ENCODE assay signal across 8 cellular contexts in the genomic region with DNA sequence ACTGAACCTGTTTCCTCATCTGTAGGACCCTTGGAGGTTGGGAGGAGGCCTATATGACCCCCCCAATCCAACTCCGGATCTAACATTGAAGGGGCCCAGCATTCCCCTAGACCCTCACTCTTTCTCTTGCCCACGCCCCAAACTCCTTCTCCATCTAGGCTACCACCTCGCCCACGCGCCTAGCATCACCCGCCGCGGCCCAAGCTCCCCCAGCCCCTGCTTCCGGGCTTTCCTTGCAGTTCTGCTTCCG. TPM values are rescaled to one million over a fixed set of nuclear protein-coding genes. Genes with fewer than 3 reads are reported as not detected.
DNase-seq lines count a peak whose midpoint lies in the region; ATAC-seq, FAIRE-seq and TF ChIP-seq lines count a peak whose summit lies in the region.

No MANE protein-coding gene starts in this region.

- no TSS peak for BruUV-seq in GM12878 (replicated peaks; lab: Mats Ljungman, UMichigan)

- no peak for TF ChIP-seq CTCF in OCI-LY3 (IDR thresholded peaks at IDR 0.05; ENCODE audit: low read depth, low read length)
- TF ChIP-seq CTCF in GM12878 (IDR thresholded peaks at IDR 0.05 in 2 of 3, conservative IDR thresholded peaks at IDR 0.05 in 1 of 3; ENCODE audit: control insufficient read depth in 2 of 3, extremely low read depth in 1 of 3, insufficient read depth in 1 of 3, low read depth in 3 of 3, low read length in 3 of 3), result no peak

- no peaks in the 10 kb centered on the region for H3K9me3 Mint-ChIP-seq in memory B cell

- CTCF ChIA-PET in GM12878 (lab: Yijun Ruan, JAX), result interaction anchor here (0.6 to 18.0 kb wide), 13 partner anchors 9 to 681 kb away, joined by 3 to 257 read pairs (median 4); partner anchors contain the start of genes COX14 and SMARCD1

- peak overlapping the region; percentile 87 for H3K27ac Mint-ChIP-seq in memory B cell

- H3K4me1 ChIP-seq in OCI-LY3 (ENCODE audit: low read length) (peaks cover 10% of the 10 kb centered on the region; the same call in 1 of the 2 replicates), GM12878 (ENCODE audit: control insufficient read depth, insufficient read depth, low read length) (no peaks in the 10 kb centered on the region)

- WGBS in GM12878 (ENCODE audit: insufficient coverage, insufficient replicate concordance, low lambda C conversion rate, missing lambda C conversion rate), result 1% methylated on average over 10 of the region's 10 CpGs

- no peak for FAIRE-seq in GM12878 (lab: Jason Lieb, UNC)

- peak overlapping the region; percentile 100 for H3K4me2 ChIP-seq in OCI-LY3 (ENCODE audit: low read length)
- H3K4me2 ChIP-seq in GM12878 (ENCODE audit: control insufficient read depth, insufficient read depth), result peak overlapping the region; percentile 81

- H3K4me1 Mint-ChIP-seq in memory B cell, result peaks cover 15% of the 10 kb centered on the region

- in situ Hi-C loops in GM12878 (cut with MboI), result no loop called here

- peak overlapping the region; percentile 71 for H3K27ac ChIP-seq in OCI-LY3 (ENCODE audit: low read length)
- peak overlapping the region; percentile 71 for H3K27ac ChIP-seq in GM12878 (ENCODE audit: control insufficient read depth, insufficient read depth)

- H3K36me3 Mint-ChIP-seq in memory B cell, result no peaks in the 10 kb centered on the region

- H3K27me3 ChIP-seq in OCI-LY3 (ENCODE audit: low read depth, low read length), result no peaks in the 10 kb centered on the region
- H3K27me3 ChIP-seq in GM12878 (replicated peaks in 1 of 2; ENCODE audit: control insufficient read depth in 2 of 2, insufficient read depth in 2 of 2, low read length in 1 of 2), result no peaks in the 10 kb centered on the region

- TF ChIP-seq RAD21 in GM12878 (IDR thresholded peaks at IDR 0.05; ENCODE audit: insufficient read depth, low read depth, low read length), result no peak

- ATAC-seq in GM21447 (IDR thresholded peaks at IDR 0.05; ENCODE audit: unreplicated experiment) (peak; percentile 43), GM12878 (peak; percentile 60; the same call in 2 of the 3 replicates), memory B cell (ENCODE audit: low read depth) (no peak), GM21528 (IDR thresholded peaks at IDR 0.05; ENCODE audit: low FRiP score, unreplicated experiment) (no peak), GM21786 (IDR thresholded peaks at IDR 0.05; ENCODE audit: unreplicated experiment) (no peak)

- no peak for TF ChIP-seq POLR2A in GM12878 (IDR thresholded peaks at IDR 0.05; ENCODE audit: low read depth, low read length)

- no peaks in the 10 kb centered on the region for H3K27me3 Mint-ChIP-seq in memory B cell

- H3K4me3 ChIP-seq in OCI-LY3 (ENCODE audit: low read length), result peak overlapping the region; percentile 94
- H3K4me3 ChIP-seq in GM12878, result peak overlapping the region; percentile 80

- RAD21 ChIA-PET in GM12878 (lab: Charles Lee; ENCODE audit: unreplicated experiment), result interaction anchor here (0.6 to 2.4 kb wide), 11 partner anchors 9 to 233 kb away, joined by 3 to 48 read pairs (median 4); partner anchors contain the start of genes COX14, LIMA1 and SMARCD1

- TF ChIP-seq EP300 in GM12878 (IDR thresholded peaks at IDR 0.05; ENCODE audit: borderline replicate concordance in 1 of 2, control insufficient read depth in 1 of 2, low read depth in 2 of 2, low read length in 2 of 2), result no peak

- H3K4me3 Mint-ChIP-seq in memory B cell, result peak overlapping the region; percentile 92

- H3K9me3 ChIP-seq in OCI-LY3 (ENCODE audit: insufficient read depth, low read length) (no peaks in the 10 kb centered on the region), GM12878 (replicated peaks; ENCODE audit: control insufficient read depth, insufficient read depth, low read length) (peaks cover 2% of the 10 kb centered on the region; the same call in 2 of the 3 replicates)

- H3K79me2 ChIP-seq in OCI-LY3 (ENCODE audit: low read length), result peaks cover 39% of the 10 kb centered on the region
- peaks cover 33% of the 10 kb centered on the region for H3K79me2 ChIP-seq in GM12878 (ENCODE audit: control insufficient read depth, insufficient read depth, low read length)

- peak overlapping the region; percentile 94 for H3K9ac ChIP-seq in OCI-LY3 (ENCODE audit: low read length)
- H3K9ac ChIP-seq in GM12878 (ENCODE audit: control insufficient read depth, insufficient read depth, low read length), result peak overlapping the region; percentile 96

- intact Hi-C loops in GM12878 (cut with micrococcal nuclease; ENCODE audit: unreplicated experiment), result loop anchor here (1.0 to 2.0 kb wide), 2 partner anchors 55 to 82 kb away; partner anchors contain the start of gene SMARCD1

- H4K20me1 ChIP-seq in OCI-LY3 (ENCODE audit: insufficient read depth, low read length) (no peaks in the 10 kb centered on the region), GM12878 (ENCODE audit: control insufficient read depth, insufficient read depth) (no peaks in the 10 kb centered on the region)

- DNase-seq in GM12878 (ENCODE audit: low read depth, low spot score) (no peak), memory B cell (ENCODE audit: low spot score in 2 of 2) (peak in 1 of 2 donors; percentile 19), GOT3 (lab: John Stamatoyannopoulos, UW) (no peak)
- peak; percentile 51 to 55 for DNase-seq in stimulated activated CD8-positive, alpha-beta memory T cell treated with anti-CD3 and anti-CD28 coated beads, Interleukin-7, amount 100 ng/mL, for 48 hours (ENCODE audit: extremely low read depth in 1 of 2, low read depth in 1 of 2)

- H3K36me3 ChIP-seq in OCI-LY3 (replicated peaks; ENCODE audit: low read depth, low read length), result no peaks in the 10 kb centered on the region
- no peaks in the 10 kb centered on the region for H3K36me3 ChIP-seq in GM12878 (ENCODE audit: control insufficient read depth in 2 of 2, insufficient read depth in 2 of 2, low read length in 1 of 2)

- SMC1A ChIA-PET in GM12878 (lab: Charles Lee; ENCODE audit: uncharacterized antibody, unreplicated experiment), result interaction anchor here (0.8 to 4.7 kb wide), 12 partner anchors 10 to 148 kb away, joined by 3 to 36 read pairs (median 3); partner anchors contain the start of gene COX14

- POLR2A ChIA-PET in GM12878 (lab: Charles Lee), result interaction anchor here (0.5 to 5.7 kb wide), 15 partner anchors 12 to 149 kb away, joined by 3 to 72 read pairs (median 5); partner anchors contain the start of genes COX14, RACGAP1 and SMARCD1

- H2AFZ ChIP-seq in OCI-LY3 (ENCODE audit: low read depth, low read length), result peak overlapping the region; percentile 92
- peak overlapping the region; percentile 85 for H2AFZ ChIP-seq in GM12878 (ENCODE audit: control insufficient read depth, low read depth, low read length)

TF ChIP-seq in GM12878, 131 proteins besides CTCF, POLR2A, EP300 and RAD21 (continues in another document):
- TF ChIP-seq SKIL (IDR thresholded peaks at IDR 0.05; ENCODE audit: low read depth, poor library complexity, severe bottlenecking), result peak; percentile 33
- TF ChIP-seq NBN (IDR thresholded peaks at IDR 0.05), result 0 out of 2 replicates have a peak, but pooled peaks have one; percentile 42
- no peak for TF ChIP-seq YBX1 (IDR thresholded peaks at IDR 0.05)

RNA-seq across cellular contexts. Expression of gene CERS5, which starts 0.5 kb away (rescaled TPM):
- 74.0 and 78.3 TPM in 2 replicates for total RNA-seq in GM12878 (2013; cell fraction: nucleolus; rRNA removed)
- total RNA-seq in GM12878 (2014; rRNA removed) (29.8 and 33.7 TPM in 2 replicates), GM12878 (2014; rRNA removed; fragmentation: Illumina TruSeq; extraction: Trizol) (20.7 and 25.4 TPM in 2 replicates), GM12878 (2021) (29.8 and 33.8 TPM in 2 replicates)
- 28.1 TPM for polyA plus RNA-seq in GM12878 (2011; ENCODE audit: low read depth)
- polyA plus RNA-seq in GM12878 (2011; rRNA removed) (45.7 and 50.1 TPM in 2 replicates), GM12878 (2014; fragmentation: Illumina TruSeq; extraction: Trizol) (26.5 and 36.3 TPM in 2 replicates), GM12878 (2014; fragmentation: Nextera tagmentation; extraction: Ambion mirVana) (10 to 100 TPM in 1 of 2 experiments, 1 to 10 TPM in 1; 6.8 to 12.2 TPM), GM12878 (2014; rRNA removed) (29.1 and 35.9 TPM in 2 replicates), GM12878 (2016; fragmentation: Nextera tagmentation; extraction: Ambion mirVana) (10 to 100 TPM; 43.8 to 44.4 TPM)
- polyA plus RNA-seq in GM12878 (2011; cell fraction: cytosol; rRNA removed), result 36.7 and 48.3 TPM in 2 replicates
- polyA plus RNA-seq in GM12878 (2011; cell fraction: nucleus; rRNA removed), result 50.5 and 54.8 TPM in 2 replicates
- 21.7 and 27.5 TPM in 2 replicates for polyA plus RNA-seq in GM12878 (2012)
- polyA minus RNA-seq in GM12878 (2011; rRNA and poly(A)+ RNA removed), result 63.1 and 77.6 TPM in 2 replicates
- polyA minus RNA-seq in GM12878 (2011; cell fraction: cytosol; rRNA and poly(A)+ RNA removed), result 14.2 and 23.8 TPM in 2 replicates
- 23.0 and 31.8 TPM in 2 replicates for polyA minus RNA-seq in GM12878 (2011; cell fraction: nucleus; rRNA and poly(A)+ RNA removed)

RNA-seq across cellular contexts. Expression of gene COX14, which starts 54.7 kb away (rescaled TPM):
- total RNA-seq in GM12878 (2013; cell fraction: nucleolus; rRNA removed), result 6.5 and 7.3 TPM in 2 replicates
- 73.1 and 82.0 TPM in 2 replicates for total RNA-seq in GM12878 (2014; rRNA removed)
- total RNA-seq in GM12878 (2014; rRNA removed; fragmentation: Illumina TruSeq; extraction: Trizol), result 44.6 and 45.3 TPM in 2 replicates
- 56.1 and 58.0 TPM in 2 replicates for total RNA-seq in GM12878 (2021)
- 77.7 TPM for polyA plus RNA-seq in GM12878 (2011; ENCODE audit: low read depth)
- 97.8 and 140 TPM in 2 replicates for polyA plus RNA-seq in GM12878 (2011; rRNA removed)
- 154 and 175 TPM in 2 replicates for polyA plus RNA-seq in GM12878 (2011; cell fraction: cytosol; rRNA removed)
- polyA plus RNA-seq in GM12878 (2011; cell fraction: nucleus; rRNA removed), result 44.1 and 56.7 TPM in 2 replicates
- 61.5 and 76.0 TPM in 2 replicates for polyA plus RNA-seq in GM12878 (2012)
- polyA plus RNA-seq in GM12878 (2014; fragmentation: Illumina TruSeq; extraction: Trizol), result 37.6 and 51.7 TPM in 2 replicates
- 100 to 1,000 TPM; 323 to 361 TPM for polyA plus RNA-seq in GM12878 (2014; fragmentation: Nextera tagmentation; extraction: Ambion mirVana)
- 99.8 and 109 TPM in 2 replicates for polyA plus RNA-seq in GM12878 (2014; rRNA removed)
- 100 to 1,000 TPM; 181 to 187 TPM for polyA plus RNA-seq in GM12878 (2016; fragmentation: Nextera tagmentation; extraction: Ambion mirVana)
- polyA minus RNA-seq in GM12878 (2011; rRNA and poly(A)+ RNA removed), result 34.3 and 45.1 TPM in 2 replicates
- polyA minus RNA-seq in GM12878 (2011; cell fraction: cytosol; rRNA and poly(A)+ RNA removed), result 9.5 and 17.9 TPM in 2 replicates
- polyA minus RNA-seq in GM12878 (2011; cell fraction: nucleus; rRNA and poly(A)+ RNA removed), result 9.9 and 23.6 TPM in 2 replicates

Comparison
In these comparisons a context has a peak if more than half of its experiments do, and no peak if none do; other contexts are left out.
1. ATAC-seq: peak in GM21447 (single experiment) and GM12878 (single experiment); none in memory B cell (single experiment), GM21528 (single experiment) and GM21786 (single experiment).
2. DNase-seq: peak in stimulated activated CD8-positive, alpha-beta memory T cell treated with anti-CD3 and anti-CD28 coated beads, Interleukin-7, amount 100 ng/mL, for 48 hours (2 of 2); none in GM12878 (single experiment) and GOT3 (single experiment).